Comparison of ENCODE assay signal across 20 cellular contexts in genomic region chr18:36780748-36781147, GRCh38. TPM values are rescaled to one million over a fixed set of nuclear protein-coding genes. Genes with fewer than 3 reads are reported as not detected.
DNase-seq lines count a peak whose midpoint lies in the region; ATAC-seq, FAIRE-seq and TF ChIP-seq lines count a peak whose summit lies in the region.
"Had no signal": no experiment of that assay in that cellular context is flagged by ENCODE, and none has a peak within 500 bp of the region (broad histone marks: within the 10 kb centered on the region; RNA-seq: fewer than 3 reads in every experiment).

No MANE protein-coding gene starts in this region.

- TF ChIP-seq CTCF in bronchial epithelial cell (IDR thresholded peaks at IDR 0.05; ENCODE audit: insufficient read depth, low read length, severe bottlenecking) (no peak), foreskin keratinocyte (conservative IDR thresholded peaks at IDR 0.05) (no peak)

- no peak overlapping the region for H3K4me3 ChIP-seq in bronchial epithelial cell (ENCODE audit: low read depth, low read length)
- H3K4me3 ChIP-seq: BLaER1 had no signal

- DNase-seq in EH (ENCODE audit: low read depth), result peak; percentile 34
- DNase-seq in M059J (ENCODE audit: low read depth), result peak; percentile 84
- peak; percentile 21 for DNase-seq in bronchial epithelial cell (ENCODE audit: low read depth)
- peak in 1 of 2 donors; percentile 25 for DNase-seq in foreskin keratinocyte
- no peak for DNase-seq in AML-193 (lab: John Stamatoyannopoulos, UW)
- no peak for DNase-seq in NCI-H1930 (lab: John Stamatoyannopoulos, UW)
- no peak for DNase-seq in NCI-H1694 treated with DMSO at 0.1 percent for 48 hours (lab: John Stamatoyannopoulos, UW)
- DNase-seq: CD4-positive, alpha-beta memory T cell; DMS153; Kasumi-1; MM.1S; NCI-H1092 treated with DMSO at 0.1 percent for 48 hours; NCI-H146; NCI-H2081 treated with DMSO at 0.1 percent for 48 hours; NCI-H446 treated with DMSO at 0.1 percent for 48 hours; SHP77 had no signal

- H3K27ac ChIP-seq in foreskin keratinocyte, result no peak overlapping the region
- H3K27ac ChIP-seq: BLaER1 had no signal

- H3K4me1 ChIP-seq in foreskin keratinocyte, result no peaks in the 10 kb centered on the region
- H3K4me1 ChIP-seq: BLaER1 had no signal

- no peak for FAIRE-seq in bronchial epithelial cell (lab: Jason Lieb, UNC)
- FAIRE-seq: A204.1, H1 had no signal

- H3K36me3 ChIP-seq in bronchial epithelial cell (ENCODE audit: control insufficient read depth, insufficient read depth, low read length), result no peaks in the 10 kb centered on the region

- H3K27me3 ChIP-seq in bronchial epithelial cell (ENCODE audit: control insufficient read depth, insufficient read depth, low read length), result no peaks in the 10 kb centered on the region
- no peaks in the 10 kb centered on the region for H3K27me3 ChIP-seq in foreskin keratinocyte
- H3K27me3 ChIP-seq: BLaER1 had no signal

- ATAC-seq in foreskin keratinocyte (peak; percentile 58), HG03039 (IDR thresholded peaks at IDR 0.05; ENCODE audit: unreplicated experiment) (no peak)

RNA-seq across cellular contexts. Expression of gene TPGS2, which starts 48.1 kb away (rescaled TPM):
- total RNA-seq in M059J (2014; rRNA removed; shearing (Covaris generic)), result 348 and 379 TPM in 2 replicates
- 67.1 and 77.1 TPM in 2 replicates for total RNA-seq in bronchial epithelial cell
- 113 and 118 TPM in 2 replicates for total RNA-seq in foreskin keratinocyte
- polyA plus RNA-seq in foreskin keratinocyte, result 124 and 143 TPM in 2 replicates

RNA-seq across cellular contexts. Expression of gene KIAA1328, which starts 48.2 kb away (rescaled TPM):
- total RNA-seq in M059J (2014; rRNA removed; shearing (Covaris generic)), result 4.3 and 7.4 TPM in 2 replicates
- total RNA-seq in bronchial epithelial cell (5.4 and 5.8 TPM in 2 replicates), foreskin keratinocyte (4.7 and 4.9 TPM in 2 replicates)
- polyA plus RNA-seq in foreskin keratinocyte, result 1.9 and 2.1 TPM in 2 replicates

Comparison
In these comparisons a context has a peak if more than half of its experiments do, and no peak if none do; other contexts are left out.
1. DNase-seq: peak in EH (single experiment), M059J (single experiment) and bronchial epithelial cell (single experiment); none in AML-193 (0 of 2), NCI-H1930 (0 of 2) and NCI-H1694 treated with DMSO at 0.1 percent for 48 hours (single experiment).